In genomic region chr11:65920035-65920802, GRCh38 we compare ENCODE assay signal across 8 cellular contexts. TPM values are rescaled to one million over a fixed set of nuclear protein-coding genes. Genes with fewer than 3 reads are reported as not detected.
DNase-seq lines count a peak whose midpoint lies in the region; ATAC-seq, FAIRE-seq and TF ChIP-seq lines count a peak whose summit lies in the region.

No MANE protein-coding gene starts in this region.

- DNase-seq in ACHN (peak; percentile 9), H9 (no peak), H54 (ENCODE audit: insufficient read length, low spot score) (no peak), T1000 (lab: John Stamatoyannopoulos, UW) (no peak)
- DNase-seq in activated T-helper 1 cell treated with anti-CD3 and anti-CD28 coated beads, Interleukin-12 subunit alpha, Interleukin-12 subunit beta, Interleukin-2, Interleukin-4 antibody, amounts not matched to agents 30 ng/mL and 10 ng/mL and 1 ng/mL, durations not matched to agents 14 hours and 24 hours and 36 hours (ENCODE audit: low spot score) = no peak

- no peaks in the 10 kb centered on the region for H3K79me2 ChIP-seq in H9 (ENCODE audit: insufficient read depth, low read length)

- H2BK120ac ChIP-seq in H9 (ENCODE audit: low read depth, low read length, poor library complexity, severe bottlenecking) = no peak overlapping the region

- no peak overlapping the region for H4K5ac ChIP-seq in H9 (ENCODE audit: insufficient read length, low read depth, low read length)

- H2BK5ac ChIP-seq in H9 (ENCODE audit: insufficient read length, low read length) = no peak overlapping the region

- peaks cover 2% of the 10 kb centered on the region for H3K27me3 Mint-ChIP-seq in H9 (ENCODE audit: low read depth)
- H3K27me3 Mint-ChIP-seq in activated T-helper 1 cell treated with anti-CD3 and anti-CD28 coated beads, Interleukin-12 subunit alpha, Interleukin-12 subunit beta, Interleukin-2, Interleukin-4 antibody, amounts not matched to agents 30 ng/mL and 10 ng/mL and 1 ng/mL, durations not matched to agents 14 hours and 24 hours and 36 hours (ENCODE audit: insufficient read depth) = no peaks in the 10 kb centered on the region
- no peaks in the 10 kb centered on the region for H3K27me3 Mint-ChIP-seq in stimulated activated naive CD8-positive, alpha-beta T cell treated with anti-CD3 and anti-CD28 coated beads, Interleukin-15, Interleukin-2, amounts not matched to agents 100 ng/mL and 50 ng/mL, for 24 hours

- H4K8ac ChIP-seq in H9 (replicated peaks; ENCODE audit: insufficient read length, low read depth, low read length) = no peak overlapping the region

- no peak for FAIRE-seq in H54 (lab: Jason Lieb, UNC)

- H3K27ac ChIP-seq in H9 (ENCODE audit: insufficient read length, low read depth, low read length) = no peak overlapping the region
- no peak overlapping the region for H3K27ac ChIP-seq in iPS-20b (ENCODE audit: low read length)

- H2AK5ac ChIP-seq in H9 (ENCODE audit: insufficient read length, low read length) = no peak overlapping the region

- peaks cover 1 to 25% (median 23%) of the 10 kb centered on the region in 3 experiments; a peak in 6 of 7 replicates for H3K36me3 Mint-ChIP-seq in H9 (ENCODE audit: insufficient read depth in 1 of 3, low read depth in 3 of 3)
- H3K36me3 Mint-ChIP-seq in activated T-helper 1 cell treated with anti-CD3 and anti-CD28 coated beads, Interleukin-12 subunit alpha, Interleukin-12 subunit beta, Interleukin-2, Interleukin-4 antibody, amounts not matched to agents 30 ng/mL and 10 ng/mL and 1 ng/mL, durations not matched to agents 14 hours and 24 hours and 36 hours (ENCODE audit: low read depth) = peaks cover 31% of the 10 kb centered on the region
- H3K36me3 Mint-ChIP-seq in stimulated activated naive CD8-positive, alpha-beta T cell treated with anti-CD3 and anti-CD28 coated beads, Interleukin-15, Interleukin-2, amounts not matched to agents 100 ng/mL and 50 ng/mL, for 24 hours (ENCODE audit: low read depth) = peaks cover 20% of the 10 kb centered on the region

- no peak for TF ChIP-seq POLR2A in H54 (IDR thresholded peaks at IDR 0.05; ENCODE audit: low read depth, low read length)

- peak overlapping the region in 1 of 3 experiments; percentile 85; a peak in 1 of 7 replicates for H3K27ac Mint-ChIP-seq in H9
- H3K27ac Mint-ChIP-seq in activated T-helper 1 cell treated with anti-CD3 and anti-CD28 coated beads, Interleukin-12 subunit alpha, Interleukin-12 subunit beta, Interleukin-2, Interleukin-4 antibody, amounts not matched to agents 30 ng/mL and 10 ng/mL and 1 ng/mL, durations not matched to agents 14 hours and 24 hours and 36 hours = peak overlapping the region; percentile 83
- H3K27ac Mint-ChIP-seq in stimulated activated naive CD8-positive, alpha-beta T cell treated with anti-CD3 and anti-CD28 coated beads, Interleukin-15, Interleukin-2, amounts not matched to agents 100 ng/mL and 50 ng/mL, for 24 hours = peak overlapping the region; percentile 88

- peak overlapping the region; percentile 84 to 93 for H3K4me3 Mint-ChIP-seq in H9
- H3K4me3 Mint-ChIP-seq in activated T-helper 1 cell treated with anti-CD3 and anti-CD28 coated beads, Interleukin-12 subunit alpha, Interleukin-12 subunit beta, Interleukin-2, Interleukin-4 antibody, amounts not matched to agents 30 ng/mL and 10 ng/mL and 1 ng/mL, durations not matched to agents 14 hours and 24 hours and 36 hours = peak overlapping the region; percentile 94
- H3K4me3 Mint-ChIP-seq in stimulated activated naive CD8-positive, alpha-beta T cell treated with anti-CD3 and anti-CD28 coated beads, Interleukin-15, Interleukin-2, amounts not matched to agents 100 ng/mL and 50 ng/mL, for 24 hours = peak overlapping the region; percentile 92

- no peak for TF ChIP-seq CTCF in H9 (conservative IDR thresholded peaks at IDR 0.05)

- no peak overlapping the region for H3K18ac ChIP-seq in H9 (ENCODE audit: insufficient read length, low read depth, low read length)

- no peak overlapping the region for H2BK12ac ChIP-seq in H9 (ENCODE audit: insufficient read length, low read depth, low read length)

- no peaks in the 10 kb centered on the region for H3K79me1 ChIP-seq in H9 (ENCODE audit: insufficient read depth, low read depth, low read length, poor library complexity, severe bottlenecking)

- H2BK15ac ChIP-seq in H9 (ENCODE audit: low read depth, low read length) = no peak overlapping the region

- no peaks in the 10 kb centered on the region for H3K9me3 ChIP-seq in H9 (ENCODE audit: control insufficient read depth, low read depth, low read length)
- no peaks in the 10 kb centered on the region for H3K9me3 ChIP-seq in iPS-20b (ENCODE audit: insufficient read depth, low read depth, low read length)

- no peaks in the 10 kb centered on the region for H4K20me1 ChIP-seq in H9 (ENCODE audit: control insufficient read depth, insufficient read depth, insufficient read length)

- H2BK20ac ChIP-seq in H9 (ENCODE audit: low read depth, low read length, poor library complexity, severe bottlenecking) = no peak overlapping the region

- H3K4me1 Mint-ChIP-seq in H9 = peaks cover 14 to 23% of the 10 kb centered on the region in 2 experiments
- peaks cover 17% of the 10 kb centered on the region for H3K4me1 Mint-ChIP-seq in activated T-helper 1 cell treated with anti-CD3 and anti-CD28 coated beads, Interleukin-12 subunit alpha, Interleukin-12 subunit beta, Interleukin-2, Interleukin-4 antibody, amounts not matched to agents 30 ng/mL and 10 ng/mL and 1 ng/mL, durations not matched to agents 14 hours and 24 hours and 36 hours (ENCODE audit: low read depth)
- peaks cover 47% of the 10 kb centered on the region for H3K4me1 Mint-ChIP-seq in stimulated activated naive CD8-positive, alpha-beta T cell treated with anti-CD3 and anti-CD28 coated beads, Interleukin-15, Interleukin-2, amounts not matched to agents 100 ng/mL and 50 ng/mL, for 24 hours (ENCODE audit: low read depth)

- peak overlapping the region; percentile 57 for H3K4me2 ChIP-seq in H9 (ENCODE audit: insufficient read depth, insufficient read length, low read length)

- WGBS in H9 (ENCODE audit: extremely low coverage, insufficient read length, low lambda C conversion rate) = no CpG with 5 or more reads among the region's 31 CpGs

- H3K4me1 ChIP-seq in H9 (ENCODE audit: insufficient read depth, low read length) (no peaks in the 10 kb centered on the region), iPS-20b (ENCODE audit: insufficient read depth, low read length) (peaks cover 4% of the 10 kb centered on the region; the same call in 1 of the 2 replicates)

- no peak overlapping the region for H3K56ac ChIP-seq in H9 (ENCODE audit: insufficient read length, low read depth, low read length)

- no peak overlapping the region for H3K4ac ChIP-seq in H9 (ENCODE audit: low read depth, low read length)

- H3K9me3 Mint-ChIP-seq in H9 = no peaks in the 10 kb centered on the region
- H3K9me3 Mint-ChIP-seq in activated T-helper 1 cell treated with anti-CD3 and anti-CD28 coated beads, Interleukin-12 subunit alpha, Interleukin-12 subunit beta, Interleukin-2, Interleukin-4 antibody, amounts not matched to agents 30 ng/mL and 10 ng/mL and 1 ng/mL, durations not matched to agents 14 hours and 24 hours and 36 hours = no peaks in the 10 kb centered on the region
- H3K9me3 Mint-ChIP-seq in stimulated activated naive CD8-positive, alpha-beta T cell treated with anti-CD3 and anti-CD28 coated beads, Interleukin-15, Interleukin-2, amounts not matched to agents 100 ng/mL and 50 ng/mL, for 24 hours = no peaks in the 10 kb centered on the region

- peaks cover 11% of the 10 kb centered on the region for H3K23me2 ChIP-seq in H9 (ENCODE audit: insufficient read length, low read depth, low read length, poor library complexity, severe bottlenecking)

- no peak for ATAC-seq in GM21367 (IDR thresholded peaks at IDR 0.05; ENCODE audit: unreplicated experiment)

- intact Hi-C loops in activated T-helper 1 cell treated with anti-CD3 and anti-CD28 coated beads, Interleukin-12 subunit alpha, Interleukin-12 subunit beta, Interleukin-2, Interleukin-4 antibody, amounts not matched to agents 30 ng/mL and 10 ng/mL and 1 ng/mL, durations not matched to agents 14 hours and 24 hours and 36 hours (cut with micrococcal nuclease) = no loop called here

- no peak overlapping the region for H4K91ac ChIP-seq in H9 (ENCODE audit: insufficient read length, low read depth, low read length)

- H3K36me3 ChIP-seq in iPS-20b (ENCODE audit: insufficient read depth, low read depth, low read length) = peaks cover 15% of the 10 kb centered on the region

- H3K14ac ChIP-seq in H9 (ENCODE audit: insufficient read depth, low read length) = no peak overlapping the region

- no peak overlapping the region for H3K9ac ChIP-seq in H9 (ENCODE audit: extremely low read depth, insufficient read length, low read length)
- H3K9ac ChIP-seq in iPS-20b (ENCODE audit: low read depth, low read length) = peak overlapping the region; percentile 71; the same call in 1 of the 2 replicates

- no peak overlapping the region for H3T11ph ChIP-seq in H9 (ENCODE audit: low read length)

- H3K4me3 ChIP-seq in iPS-20b (ENCODE audit: low read length) = peak overlapping the region; percentile 81

- H3K27me3 ChIP-seq in H9 (ENCODE audit: insufficient read depth, low read length) (no peaks in the 10 kb centered on the region), iPS-20b (ENCODE audit: insufficient read depth, low read length) (no peaks in the 10 kb centered on the region)

- H3K23ac ChIP-seq in H9 (ENCODE audit: insufficient read length, low read depth, low read length) = no peak overlapping the region

- in situ Hi-C loops in ACHN (cut with HindIII; ENCODE audit: low pct_ligation_motif_present, low pct_unique_long_range_greater_than_20kb, low sequenced_read_pairs) = no loop called here

- H2AFZ ChIP-seq in H9 (ENCODE audit: low read length) = no peak overlapping the region

RNA-seq across cellular contexts. Expression of gene DRAP1, which starts 1.0 kb away (rescaled TPM):
- total RNA-seq in H9 (2021) = 101 and 105 TPM in 2 replicates
- 119 and 129 TPM in 2 replicates for total RNA-seq in activated T-helper 1 cell treated with anti-CD3 and anti-CD28 coated beads, Interleukin-12 subunit alpha, Interleukin-12 subunit beta, Interleukin-2, Interleukin-4 antibody, amounts not matched to agents 30 ng/mL and 10 ng/mL and 1 ng/mL, durations not matched to agents 14 hours and 24 hours and 36 hours

RNA-seq across cellular contexts. Expression of gene C11orf68, which starts 1.4 kb away (rescaled TPM):
- 14.0 and 15.7 TPM in 2 replicates for total RNA-seq in H9 (2021)
- 18.5 and 21.4 TPM in 2 replicates for total RNA-seq in activated T-helper 1 cell treated with anti-CD3 and anti-CD28 coated beads, Interleukin-12 subunit alpha, Interleukin-12 subunit beta, Interleukin-2, Interleukin-4 antibody, amounts not matched to agents 30 ng/mL and 10 ng/mL and 1 ng/mL, durations not matched to agents 14 hours and 24 hours and 36 hours

RNA-seq across cellular contexts. Expression of gene FOSL1, which starts 20.0 kb away (rescaled TPM):
- total RNA-seq in H9 (2021) = 33.7 and 36.1 TPM in 2 replicates
- 31.7 and 33.5 TPM in 2 replicates for total RNA-seq in activated T-helper 1 cell treated with anti-CD3 and anti-CD28 coated beads, Interleukin-12 subunit alpha, Interleukin-12 subunit beta, Interleukin-2, Interleukin-4 antibody, amounts not matched to agents 30 ng/mL and 10 ng/mL and 1 ng/mL, durations not matched to agents 14 hours and 24 hours and 36 hours

RNA-seq across cellular contexts. Expression of gene TSGA10IP, which starts 25.1 kb away (rescaled TPM):
- 2.2 and 3.1 TPM in 2 replicates for total RNA-seq in H9 (2021)
- total RNA-seq in activated T-helper 1 cell treated with anti-CD3 and anti-CD28 coated beads, Interleukin-12 subunit alpha, Interleukin-12 subunit beta, Interleukin-2, Interleukin-4 antibody, amounts not matched to agents 30 ng/mL and 10 ng/mL and 1 ng/mL, durations not matched to agents 14 hours and 24 hours and 36 hours = not detected in 2 replicates

RNA-seq across cellular contexts. Expression of gene CCDC85B, which starts 29.7 kb away (rescaled TPM):
- 23.3 and 23.4 TPM in 2 replicates for total RNA-seq in H9 (2021)
- 66.7 and 70.8 TPM in 2 replicates for total RNA-seq in activated T-helper 1 cell treated with anti-CD3 and anti-CD28 coated beads, Interleukin-12 subunit alpha, Interleukin-12 subunit beta, Interleukin-2, Interleukin-4 antibody, amounts not matched to agents 30 ng/mL and 10 ng/mL and 1 ng/mL, durations not matched to agents 14 hours and 24 hours and 36 hours
